ENCODE assay signal across 8 cellular contexts in genomic region chr11:125165664-125166346, GRCh38. TPM values are rescaled to one million over a fixed set of nuclear protein-coding genes. Genes with fewer than 3 reads are reported as not detected.
DNase-seq lines count a peak whose midpoint lies in the region; ATAC-seq and TF ChIP-seq lines count a peak whose summit lies in the region.

No MANE protein-coding gene starts in this region.

- H3K4me1 Mint-ChIP-seq in mesothelial cell of epicardium, result peaks cover 67% of the 10 kb centered on the region

- ATAC-seq in GM18520 (IDR thresholded peaks at IDR 0.05; ENCODE audit: unreplicated experiment) (no peak), HG03095 (IDR thresholded peaks at IDR 0.05; ENCODE audit: unreplicated experiment) (no peak)

- H3K27ac Mint-ChIP-seq in mesothelial cell of epicardium, result peak overlapping the region; percentile 85

- H3K4me3 ChIP-seq in LNCaP clone FGC (ENCODE audit: low read depth, low read length), result peak overlapping the region; percentile 60

- H3K27me3 Mint-ChIP-seq in mesothelial cell of epicardium (ENCODE audit: low read depth), result peaks cover 8% of the 10 kb centered on the region

- no peaks in the 10 kb centered on the region for H3K9me3 Mint-ChIP-seq in mesothelial cell of epicardium

- DNase-seq in ELR (ENCODE audit: low read depth) (peak; percentile 30), LNCaP clone FGC (ENCODE audit: low read depth) (no peak), mesothelial cell of epicardium (ENCODE audit: low spot score in 2 of 2, unreplicated experiment in 2 of 2) (no peak), SKM-1 treated with dmso at 0.1 percent for 144 hours (lab: John Stamatoyannopoulos, UW; ENCODE audit: unreplicated experiment) (no peak)
- DNase-seq in activated naive CD4-positive, alpha-beta T cell treated with anti-CD3 and anti-CD28 coated beads, Interleukin-2, amount 50 U/mL, for 16 hours, result no peak

- peak overlapping the region; percentile 88 for H3K4me3 Mint-ChIP-seq in mesothelial cell of epicardium

- H3K27ac ChIP-seq in cingulate gyrus (ENCODE audit: low read depth, low read length), result peak overlapping the region; percentile 72

- TF ChIP-seq CTCF in LNCaP clone FGC (IDR thresholded peaks at IDR 0.05; ENCODE audit: control insufficient read depth, extremely low read depth, insufficient read depth) (no peak), mesothelial cell of epicardium (IDR thresholded peaks at IDR 0.05; ENCODE audit: unreplicated experiment) (no peak)

- no peaks in the 10 kb centered on the region for H3K36me3 Mint-ChIP-seq in mesothelial cell of epicardium

RNA-seq across cellular contexts. Expression of gene PKNOX2, which starts 1.3 kb away (rescaled TPM):
- total RNA-seq in mesothelial cell of epicardium, result 20.4 to 23.1 TPM (median 22.2 TPM) in 3 replicates

RNA-seq across cellular contexts. Expression of gene TMEM218, which starts 54.4 kb away (rescaled TPM):
- total RNA-seq in mesothelial cell of epicardium, result 23.1 to 23.9 TPM (median 23.7 TPM) in 3 replicates
